1 cellular context compared by ENCODE assay signal in genomic region chr1:150565240-150565639, GRCh38.
TF ChIP-seq lines count a peak whose summit lies in the region.

No MANE protein-coding gene starts in this region.

TF ChIP-seq in A549, 52 proteins besides CTCF, POLR2A, EP300 and RAD21:
- TF ChIP-seq FOSB (CRISPR knock-in tag; IDR thresholded peaks at IDR 0.05): 0 out of 2 replicates have a peak, but pooled peaks have one; percentile 1
